Comparison of ENCODE assay signal across 1 cellular context in genomic region chr17:7296189-7296861, GRCh38.
TF ChIP-seq lines count a peak whose summit lies in the region.

No MANE protein-coding gene starts in this region.

TF ChIP-seq in K562, 482 proteins besides CTCF, POLR2A, EP300 and RAD21 (continued from another document):
- TF ChIP-seq MGA (IDR thresholded peaks at IDR 0.05) = peak; percentile 80
- peak; percentile 35; the same call in 1 of the 2 replicates for TF ChIP-seq GABPB1 (CRISPR knock-in tag; IDR thresholded peaks at IDR 0.05)
- peak; percentile 83 for TF ChIP-seq RB1 (IDR thresholded peaks at IDR 0.05; ENCODE audit: low read depth)
- peak; percentile 91 for TF ChIP-seq L3MBTL2 (IDR thresholded peaks at IDR 0.05)
- TF ChIP-seq ATF7 (IDR thresholded peaks at IDR 0.05) = peak; percentile 17; the same call in 1 of the 2 replicates
- TF ChIP-seq TFAP4 (CRISPR knock-in tag; IDR thresholded peaks at IDR 0.05; ENCODE audit: borderline replicate concordance) = peak; percentile 92
- no peak for TF ChIP-seq RCOR1 (IDR thresholded peaks at IDR 0.05; ENCODE audit: borderline replicate concordance in 1 of 2, low read depth in 2 of 2, low read length in 2 of 2)
- peak; percentile 93 for TF ChIP-seq PRDM10 (IDR thresholded peaks at IDR 0.05; ENCODE audit: partially characterized antibody)
- TF ChIP-seq ZNF133 (CRISPR knock-in tag; IDR thresholded peaks at IDR 0.05) = no peak
- TF ChIP-seq FOS (IDR thresholded peaks at IDR 0.05; ENCODE audit: extremely low read depth, insufficient read length) = no peak
- peak; percentile 71; the same call in 1 of the 2 replicates for TF ChIP-seq ARID4B (CRISPR knock-in tag; IDR thresholded peaks at IDR 0.05)
- peak; percentile 40; the same call in 1 of the 2 replicates for TF ChIP-seq CTBP1 (IDR thresholded peaks at IDR 0.05; ENCODE audit: borderline replicate concordance)
- no peak for TF ChIP-seq ZNF717 (CRISPR knock-in tag; IDR thresholded peaks at IDR 0.05)
- TF ChIP-seq TEAD1 (CRISPR knock-in tag; IDR thresholded peaks at IDR 0.05) = peak in 1 of 2 experiments; percentile 63; a peak in 1 of 4 replicates
- TF ChIP-seq MNT (conservative IDR thresholded peaks at IDR 0.05) = peak; percentile 84 to 91
- TF ChIP-seq FOXP1 (CRISPR knock-in tag; IDR thresholded peaks at IDR 0.05) = no peak
- TF ChIP-seq MAZ (CRISPR knock-in tag; conservative IDR thresholded peaks at IDR 0.05 in 1 of 2, IDR thresholded peaks at IDR 0.05 in 1 of 2) = peak in 1 of 2 experiments; percentile 24; a peak in 1 of 4 replicates
- peak; percentile 58; the same call in 1 of the 2 replicates for TF ChIP-seq EP400 (IDR thresholded peaks at IDR 0.05)
- peak; percentile 36; the same call in 1 of the 2 replicates for TF ChIP-seq USF2 (CRISPR knock-in tag; IDR thresholded peaks at IDR 0.05)
- peak; percentile 82 for TF ChIP-seq CXXC5 (CRISPR knock-in tag; IDR thresholded peaks at IDR 0.05)
- peak; percentile 72 to 92 for TF ChIP-seq E2F6 (IDR thresholded peaks at IDR 0.05; ENCODE audit: borderline replicate concordance in 1 of 2, extremely low read depth in 1 of 2, insufficient read depth in 1 of 2, insufficient read length in 1 of 2, low read depth in 1 of 2, low read length in 1 of 2, poor library complexity in 1 of 2, severe bottlenecking in 1 of 2)
